In genomic region chr12:129659927-129660326, GRCh38 we compare ENCODE assay signal across 17 cellular contexts.
DNase-seq lines count a peak whose midpoint lies in the region; ATAC-seq and TF ChIP-seq lines count a peak whose summit lies in the region.
"Had no signal": no experiment of that assay in that cellular context is flagged by ENCODE, and none has a peak within 500 bp of the region (broad histone marks: within the 10 kb centered on the region; RNA-seq: fewer than 3 reads in every experiment).

No MANE protein-coding gene starts in this region.

- H3K4me1 Mint-ChIP-seq in stimulated activated naive B cell treated with anti-CD40 and anti-IgM and Interleukin-4, amounts not matched to agents 10 μg/mL and 1 μg/mL and 100 μg/mL, for 72 hours, result no peaks in the 10 kb centered on the region
- H3K4me1 Mint-ChIP-seq: activated naive CD8-positive, alpha-beta T cell treated with anti-CD3 and anti-CD28 coated beads, Interleukin-2, amount 10 ng/mL, durations not matched to agents 7 days and 5 days had no signal

- TF ChIP-seq CTCF in thyroid gland (IDR thresholded peaks at IDR 0.05), result no peak

- peaks cover 3% of the 10 kb centered on the region for H3K4me1 ChIP-seq in mesodermal cell (ENCODE audit: control insufficient read depth, insufficient read depth, low read length, poor library complexity, severe bottlenecking)
- H3K4me1 ChIP-seq in thyroid gland, result no peaks in the 10 kb centered on the region

- no peaks in the 10 kb centered on the region for H3K27me3 Mint-ChIP-seq in stimulated activated naive B cell treated with anti-CD40 and anti-IgM and Interleukin-4, amounts not matched to agents 10 μg/mL and 1 μg/mL and 100 μg/mL, for 72 hours
- H3K27me3 Mint-ChIP-seq: activated naive CD8-positive, alpha-beta T cell treated with anti-CD3 and anti-CD28 coated beads, Interleukin-2, amount 10 ng/mL, durations not matched to agents 7 days and 5 days had no signal

- no peak overlapping the region for H3K27ac Mint-ChIP-seq in stimulated activated naive B cell treated with anti-CD40 and anti-IgM and Interleukin-4, amounts not matched to agents 10 μg/mL and 1 μg/mL and 100 μg/mL, for 72 hours
- H3K27ac Mint-ChIP-seq: activated naive CD8-positive, alpha-beta T cell treated with anti-CD3 and anti-CD28 coated beads, Interleukin-2, amount 10 ng/mL, durations not matched to agents 7 days and 5 days had no signal

- H3K4me3 Mint-ChIP-seq in stimulated activated naive B cell treated with anti-CD40 and anti-IgM and Interleukin-4, amounts not matched to agents 10 μg/mL and 1 μg/mL and 100 μg/mL, for 72 hours, result no peak overlapping the region
- H3K4me3 Mint-ChIP-seq: activated naive CD8-positive, alpha-beta T cell treated with anti-CD3 and anti-CD28 coated beads, Interleukin-2, amount 10 ng/mL, durations not matched to agents 7 days and 5 days had no signal

- H3K9me3 ChIP-seq in mesodermal cell (ENCODE audit: control insufficient read depth, low read length) (no peaks in the 10 kb centered on the region), thyroid gland (no peaks in the 10 kb centered on the region)

- H3K36me3 Mint-ChIP-seq in stimulated activated naive B cell treated with anti-CD40 and anti-IgM and Interleukin-4, amounts not matched to agents 10 μg/mL and 1 μg/mL and 100 μg/mL, for 72 hours, result no peaks in the 10 kb centered on the region
- H3K36me3 Mint-ChIP-seq: activated naive CD8-positive, alpha-beta T cell treated with anti-CD3 and anti-CD28 coated beads, Interleukin-2, amount 10 ng/mL, durations not matched to agents 7 days and 5 days had no signal

- TF ChIP-seq POLR2A in thyroid gland (IDR thresholded peaks at IDR 0.05), result no peak

- ATAC-seq in stimulated activated naive B cell treated with anti-CD40 and anti-IgM and Interleukin-4, amounts not matched to agents 10 μg/mL and 1 μg/mL and 100 μg/mL, for 72 hours (replicated peaks), result no peak
- no peak for ATAC-seq in HG03378 (IDR thresholded peaks at IDR 0.05; ENCODE audit: unreplicated experiment)
- ATAC-seq: activated CD4-positive, CD25-positive, alpha-beta regulatory T cell treated with anti-CD3 and anti-CD28 coated beads, Interleukin-2, amount 50 U/mL, for 24 hours had no signal

- H3K27ac ChIP-seq in mesodermal cell (ENCODE audit: low read depth, low read length, severe bottlenecking), result peak overlapping the region; percentile 51
- H3K27ac ChIP-seq in thyroid gland, result no peak overlapping the region

- H3K9me3 Mint-ChIP-seq in stimulated activated naive B cell treated with anti-CD40 and anti-IgM and Interleukin-4, amounts not matched to agents 10 μg/mL and 1 μg/mL and 100 μg/mL, for 72 hours, result peaks cover 0 to 3% of the 10 kb centered on the region in 2 donors
- H3K9me3 Mint-ChIP-seq: activated naive CD8-positive, alpha-beta T cell treated with anti-CD3 and anti-CD28 coated beads, Interleukin-2, amount 10 ng/mL, durations not matched to agents 7 days and 5 days had no signal

- H3K27me3 ChIP-seq in thyroid gland, result no peaks in the 10 kb centered on the region

- 56 to 75% methylated on average over 2 of the region's 2 CpGs for WGBS in mesodermal cell (ENCODE audit: insufficient coverage in 2 of 2), 2 experiments
- 53 to 73% methylated on average over 2 of the region's 2 CpGs for WGBS in thyroid gland, 2 donors

- H3K4me3 ChIP-seq in mesodermal cell (ENCODE audit: extremely low read depth, insufficient read depth, low read length, poor library complexity, severe bottlenecking) (no peak overlapping the region), thyroid gland (replicated peaks in 1 of 3) (no peak overlapping the region)

- intact Hi-C loops in thyroid gland (cut with DNase I), result no loop called here

- H3K36me3 ChIP-seq in mesodermal cell (ENCODE audit: control insufficient read depth, insufficient read depth, low read length), result no peaks in the 10 kb centered on the region
- H3K36me3 ChIP-seq in thyroid gland, result no peaks in the 10 kb centered on the region

- DNase-seq in ELF-1 (ENCODE audit: low read depth, low spot score) (peak; percentile 45), NCI-H510A treated with DMSO at 0.1 percent for 48 hours (lab: John Stamatoyannopoulos, UW) (peak; percentile 94), brain pericyte (ENCODE audit: low read depth, low spot score) (peak; percentile 79), thyroid gland (no peak), GF-D8 (lab: John Stamatoyannopoulos, UW) (no peak)
- DNase-seq in stimulated activated naive B cell treated with anti-CD40 and anti-IgM and Interleukin-4, amounts not matched to agents 10 μg/mL and 1 μg/mL and 100 μg/mL, for 72 hours, result no peak
- DNase-seq: activated naive CD8-positive, alpha-beta T cell treated with anti-CD3 and anti-CD28 coated beads, Interleukin-2, amount 10 ng/mL, durations not matched to agents 7 days and 5 days; AML-193; dermis blood vessel endothelial cell; DMS79; foreskin fibroblast; NCI-H187; stimulated activated CD4-positive, alpha-beta T cell treated with anti-CD3 and anti-CD28 coated beads, Interleukin-4, amount 100 ng/mL, for 4 hours; stimulated activated naive CD4-positive, alpha-beta T cell had no signal

Comparison
In these comparisons a context has a peak if more than half of its experiments do, and no peak if none do; other contexts are left out.
1. DNase-seq: peak in ELF-1 (single experiment), NCI-H510A treated with DMSO at 0.1 percent for 48 hours (single experiment) and brain pericyte (single experiment); none in stimulated activated naive B cell treated with anti-CD40 and anti-IgM and Interleukin-4, amounts not matched to agents 10 μg/mL and 1 μg/mL and 100 μg/mL, for 72 hours (single experiment), thyroid gland (0 of 2) and GF-D8 (single experiment).